In the genomic region with DNA sequence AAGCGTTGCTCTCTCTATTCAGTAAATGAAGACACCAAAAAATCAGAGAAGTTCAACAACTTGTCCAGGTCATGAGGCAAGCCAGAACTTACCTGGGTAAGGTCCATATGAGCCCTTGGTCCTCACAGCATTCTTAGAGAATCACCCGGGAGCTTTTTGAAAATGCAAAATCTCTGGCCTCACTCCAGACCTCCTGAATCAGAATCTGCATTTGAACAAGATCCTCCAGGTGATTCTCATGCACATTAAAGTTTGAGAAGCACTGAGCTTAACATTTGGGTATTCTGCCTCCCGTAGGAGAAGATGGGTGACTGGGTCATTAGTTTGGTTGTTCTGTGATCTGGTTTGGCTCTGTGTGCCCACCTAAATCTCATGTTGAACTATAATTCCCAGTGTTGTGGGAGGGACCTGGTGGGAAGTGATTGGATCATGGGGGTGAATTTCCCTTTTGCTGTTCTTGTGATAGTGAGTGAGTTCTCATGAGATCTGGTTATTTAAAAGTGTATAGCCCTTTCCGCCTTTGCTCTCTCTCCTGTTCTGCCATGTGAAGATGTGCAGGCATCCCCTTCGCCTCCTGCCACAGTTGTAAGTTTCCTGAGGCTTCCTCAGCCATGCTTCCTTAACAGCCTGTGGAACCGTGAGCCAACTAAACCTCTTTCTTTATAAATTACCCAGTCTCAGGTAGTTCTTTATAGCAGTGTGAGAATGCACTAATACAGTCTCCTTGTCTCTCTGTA, we compare ENCODE assay signal across 27 cellular contexts.
DNase-seq lines count a peak whose midpoint lies in the region; ATAC-seq and TF ChIP-seq lines count a peak whose summit lies in the region.
"Had no signal": no experiment of that assay in that cellular context is flagged by ENCODE, and none has a peak within 500 bp of the region (broad histone marks: within the 10 kb centered on the region; RNA-seq: fewer than 3 reads in every experiment).

No MANE protein-coding gene starts in this region.

- H3K4me1 Mint-ChIP-seq in CD4-positive, CD25-positive, alpha-beta regulatory T cell = peaks cover 0 to 10% (median 6%) of the 10 kb centered on the region in 4 donors
- peaks cover 54% of the 10 kb centered on the region for H3K4me1 Mint-ChIP-seq in brain
- H3K4me1 Mint-ChIP-seq: activated CD4-positive, alpha-beta T cell treated with anti-CD3 and anti-CD28 coated beads, Interleukin-2, amount 10 ng/mL, durations not matched to agents 24 days and 14 days; CD14-positive monocyte; central memory CD8-positive, alpha-beta T cell; stimulated activated naive CD8-positive, alpha-beta T cell treated with anti-CD3 and anti-CD28 coated beads, Interleukin-15, amount 100 ng/mL, for 72 hours had no signal

- 93 to 95% methylated on average over 6 of the region's 6 CpGs for WGBS in sigmoid colon, 2 donors
- no CpG with 5 or more reads among the region's 6 CpGs for WGBS in neuronal stem cell (ENCODE audit: extremely low coverage in 2 of 2, insufficient read length in 2 of 2, insufficient replicate concordance in 1 of 2), 2 donors
- WGBS in right lobe of liver (ENCODE audit: insufficient coverage, low coverage, low lambda C conversion rate, missing lambda C conversion rate) = 88% methylated on average over 6 of the region's 6 CpGs

- no peak for DNase-seq in CD4-positive, CD25-positive, alpha-beta regulatory T cell
- DNase-seq in sigmoid colon (no peak), neuronal stem cell (ENCODE audit: low spot score) (no peak), foreskin fibroblast (no peak), right lobe of liver (no peak)
- DNase-seq: activated CD4-positive, alpha-beta T cell treated with anti-CD3 and anti-CD28 coated beads, Interleukin-2, amount 10 ng/mL, durations not matched to agents 24 days and 14 days; activated gamma-delta T cell treated with Interleukin-2 at 50 U/mL for 16 hours; activated T-cell treated with anti-CD3 and anti-CD28 coated beads, Interleukin-2, amount 50 U/mL, for 4 hours; dermis blood vessel endothelial cell; HFFc6; NCI-H1694 treated with DMSO at 0.1 percent for 48 hours; NCI-H2171; NCI-H524; psoas muscle; SHP77; stimulated activated naive CD8-positive, alpha-beta T cell treated with anti-CD3 and anti-CD28 coated beads, Interleukin-15, amount 100 ng/mL, for 72 hours; T-helper 9 cell; upper lobe of left lung; WERI-Rb-1 had no signal

- no peak overlapping the region for H2BK15ac ChIP-seq in neuronal stem cell (ENCODE audit: low read length)

- H3K9me3 ChIP-seq in CD4-positive, CD25-positive, alpha-beta regulatory T cell (ENCODE audit: control insufficient read depth in 2 of 2, low read length in 2 of 2) = no peaks in the 10 kb centered on the region
- no peaks in the 10 kb centered on the region for H3K9me3 ChIP-seq in iPS-18a (ENCODE audit: control insufficient read depth, low read depth, low read length)
- no peaks in the 10 kb centered on the region for H3K9me3 ChIP-seq in sigmoid colon
- H3K9me3 ChIP-seq in neuronal stem cell (replicated peaks in 1 of 2; ENCODE audit: control insufficient read depth in 2 of 2, insufficient read depth in 1 of 2, low read depth in 1 of 2, low read length in 2 of 2) = no peaks in the 10 kb centered on the region
- H3K9me3 ChIP-seq in right lobe of liver = no peaks in the 10 kb centered on the region
- H3K9me3 ChIP-seq: psoas muscle, upper lobe of left lung had no signal

- no peak overlapping the region for H2BK5ac ChIP-seq in neuronal stem cell (ENCODE audit: low read length)

- no peak overlapping the region for H3K4ac ChIP-seq in neuronal stem cell (ENCODE audit: low read length)

- H3K23ac ChIP-seq in neuronal stem cell (ENCODE audit: low read depth, low read length, poor library complexity) = no peak overlapping the region

- no peak overlapping the region for H3K4me3 Mint-ChIP-seq in CD4-positive, CD25-positive, alpha-beta regulatory T cell
- no peak overlapping the region for H3K4me3 Mint-ChIP-seq in brain
- H3K4me3 Mint-ChIP-seq: activated CD4-positive, alpha-beta T cell treated with anti-CD3 and anti-CD28 coated beads, Interleukin-2, amount 10 ng/mL, durations not matched to agents 24 days and 14 days; activated T-cell treated with anti-CD3 and anti-CD28 coated beads, Interleukin-2, amount 50 U/mL, for 4 hours; CD14-positive monocyte; central memory CD8-positive, alpha-beta T cell; HFFc6; stimulated activated naive CD8-positive, alpha-beta T cell treated with anti-CD3 and anti-CD28 coated beads, Interleukin-15, amount 100 ng/mL, for 72 hours had no signal

- no peak overlapping the region for H2AK5ac ChIP-seq in neuronal stem cell (ENCODE audit: low read depth, low read length)

- H3K27ac Mint-ChIP-seq in CD4-positive, CD25-positive, alpha-beta regulatory T cell = peak overlapping the region in 2 of 3 donors; percentile 2 to 27
- H3K27ac Mint-ChIP-seq in brain = peak overlapping the region in 3 of 5 experiments; percentile 58 to 82 (median 73)
- H3K27ac Mint-ChIP-seq: activated CD4-positive, alpha-beta T cell treated with anti-CD3 and anti-CD28 coated beads, Interleukin-2, amount 10 ng/mL, durations not matched to agents 24 days and 14 days; HFFc6; stimulated activated naive CD8-positive, alpha-beta T cell treated with anti-CD3 and anti-CD28 coated beads, Interleukin-15, amount 100 ng/mL, for 72 hours had no signal

- H3K9ac ChIP-seq in iPS-18a (ENCODE audit: low read length) = no peak overlapping the region
- H3K9ac ChIP-seq in neuronal stem cell (ENCODE audit: low read depth, low read length, poor library complexity) = no peak overlapping the region

- no peaks in the 10 kb centered on the region for H3K27me3 ChIP-seq in CD4-positive, CD25-positive, alpha-beta regulatory T cell (ENCODE audit: control insufficient read depth, insufficient read depth, low read length)
- no peaks in the 10 kb centered on the region for H3K27me3 ChIP-seq in iPS-18a (ENCODE audit: control insufficient read depth, insufficient read depth, low read length)
- no peaks in the 10 kb centered on the region for H3K27me3 ChIP-seq in sigmoid colon
- H3K27me3 ChIP-seq in neuronal stem cell (ENCODE audit: control insufficient read depth in 3 of 3, insufficient read depth in 3 of 3, low read depth in 1 of 3, low read length in 3 of 3) = no peaks in the 10 kb centered on the region
- no peaks in the 10 kb centered on the region for H3K27me3 ChIP-seq in right lobe of liver
- H3K27me3 ChIP-seq: upper lobe of left lung had no signal

- no peak overlapping the region for H4K91ac ChIP-seq in neuronal stem cell (ENCODE audit: low read depth, low read length, poor library complexity)

- no peak overlapping the region for H2BK12ac ChIP-seq in neuronal stem cell (ENCODE audit: low read length)

- no peak overlapping the region for H3K18ac ChIP-seq in neuronal stem cell (ENCODE audit: low read length)

- no peaks in the 10 kb centered on the region for H3K79me1 ChIP-seq in neuronal stem cell (ENCODE audit: low read depth, low read length)

- ATAC-seq in CD4-positive, CD25-positive, alpha-beta regulatory T cell (ENCODE audit: low read depth in 2 of 2) = no peak
- ATAC-seq in right lobe of liver (no peak), HG03442 (IDR thresholded peaks at IDR 0.05; ENCODE audit: unreplicated experiment) (no peak)
- ATAC-seq: activated T-cell treated with anti-CD3 and anti-CD28 coated beads, Interleukin-2, amount 50 U/mL, for 4 hours; Panc1; psoas muscle; stimulated activated naive CD8-positive, alpha-beta T cell treated with anti-CD3 and anti-CD28 coated beads, Interleukin-15, amount 100 ng/mL, for 72 hours had no signal

- peaks cover 4% of the 10 kb centered on the region for H3K36me3 Mint-ChIP-seq in CD4-positive, CD25-positive, alpha-beta regulatory T cell
- H3K36me3 Mint-ChIP-seq in brain = no peaks in the 10 kb centered on the region
- H3K36me3 Mint-ChIP-seq: CD14-positive monocyte had no signal

- H3K14ac ChIP-seq in neuronal stem cell (ENCODE audit: low read length) = no peak overlapping the region

- TF ChIP-seq CTCF in brain (conservative IDR thresholded peaks at IDR 0.05) = no peak
- TF ChIP-seq CTCF in sigmoid colon (IDR thresholded peaks at IDR 0.05) = no peak
- no peak for TF ChIP-seq CTCF in foreskin fibroblast (IDR thresholded peaks at IDR 0.05; ENCODE audit: low read depth, low read length)
- TF ChIP-seq CTCF in right lobe of liver (IDR thresholded peaks at IDR 0.05) = no peak

- H3K9me3 Mint-ChIP-seq in CD4-positive, CD25-positive, alpha-beta regulatory T cell = no peaks in the 10 kb centered on the region
- H3K9me3 Mint-ChIP-seq in brain = no peaks in the 10 kb centered on the region
- H3K9me3 Mint-ChIP-seq: activated CD4-positive, alpha-beta T cell treated with anti-CD3 and anti-CD28 coated beads, Interleukin-2, amount 10 ng/mL, durations not matched to agents 24 days and 14 days; activated T-cell treated with anti-CD3 and anti-CD28 coated beads, Interleukin-2, amount 50 U/mL, for 4 hours; central memory CD8-positive, alpha-beta T cell; HFFc6; stimulated activated naive CD8-positive, alpha-beta T cell treated with anti-CD3 and anti-CD28 coated beads, Interleukin-15, amount 100 ng/mL, for 72 hours had no signal

- no peak overlapping the region for H3K4me3 ChIP-seq in CD4-positive, CD25-positive, alpha-beta regulatory T cell (ENCODE audit: low read depth, low read length)
- H3K4me3 ChIP-seq in iPS-18a (ENCODE audit: low read length) = peak overlapping the region; percentile 4
- no peak overlapping the region for H3K4me3 ChIP-seq in sigmoid colon
- no peak overlapping the region for H3K4me3 ChIP-seq in neuronal stem cell (ENCODE audit: low read length in 2 of 2)
- no peak overlapping the region for H3K4me3 ChIP-seq in foreskin fibroblast (ENCODE audit: low read depth in 1 of 2, low read length in 2 of 2)
- H3K4me3 ChIP-seq in right lobe of liver = no peak overlapping the region
- H3K4me3 ChIP-seq: psoas muscle, upper lobe of left lung had no signal

- H3K4me2 ChIP-seq in neuronal stem cell (ENCODE audit: insufficient read depth, low read length, poor library complexity, severe bottlenecking) = no peak overlapping the region

- H2BK120ac ChIP-seq in neuronal stem cell (ENCODE audit: low read depth, low read length) = no peak overlapping the region

- no peak overlapping the region for H3K27ac ChIP-seq in CD4-positive, CD25-positive, alpha-beta regulatory T cell (ENCODE audit: insufficient read depth, low read length, poor library complexity, severe bottlenecking)
- H3K27ac ChIP-seq in iPS-18a (ENCODE audit: low read length) = no peak overlapping the region
- peak overlapping the region; percentile 55 to 90 (median 85) for H3K27ac ChIP-seq in sigmoid colon
- H3K27ac ChIP-seq in neuronal stem cell (replicated peaks; ENCODE audit: low read length) = no peak overlapping the region
- H3K27ac ChIP-seq in right lobe of liver = no peak overlapping the region
- H3K27ac ChIP-seq: 22Rv1, HL-60, psoas muscle, upper lobe of left lung, WERI-Rb-1 had no signal

- H4K8ac ChIP-seq in neuronal stem cell (ENCODE audit: low read depth, low read length) = no peak overlapping the region

- TF ChIP-seq EP300 in sigmoid colon (IDR thresholded peaks at IDR 0.05) = no peak

- intact Hi-C loops in sigmoid colon (cut with DNase I) = no loop called here
- intact Hi-C loops in right lobe of liver (cut with DNase I) = no loop called here

- no peak overlapping the region for H2AFZ ChIP-seq in neuronal stem cell (ENCODE audit: low read length)

- no peaks in the 10 kb centered on the region for H3K36me3 ChIP-seq in CD4-positive, CD25-positive, alpha-beta regulatory T cell (ENCODE audit: control insufficient read depth, insufficient read depth, low read length)
- H3K36me3 ChIP-seq in iPS-18a (ENCODE audit: control insufficient read depth, low read depth, low read length) = no peaks in the 10 kb centered on the region
- no peaks in the 10 kb centered on the region for H3K36me3 ChIP-seq in sigmoid colon
- no peaks in the 10 kb centered on the region for H3K36me3 ChIP-seq in neuronal stem cell (replicated peaks in 1 of 2; ENCODE audit: control insufficient read depth in 2 of 2, insufficient read depth in 2 of 2, low read length in 2 of 2)
- no peaks in the 10 kb centered on the region for H3K36me3 ChIP-seq in right lobe of liver
- H3K36me3 ChIP-seq: upper lobe of left lung, WERI-Rb-1 had no signal

- TF ChIP-seq POLR2A in sigmoid colon (IDR thresholded peaks at IDR 0.05) = no peak
- no peak for TF ChIP-seq POLR2A in right lobe of liver (IDR thresholded peaks at IDR 0.05)

- no peaks in the 10 kb centered on the region for H3K4me1 ChIP-seq in CD4-positive, CD25-positive, alpha-beta regulatory T cell (ENCODE audit: control insufficient read depth, insufficient read depth, low read length, poor library complexity, severe bottlenecking)
- peaks cover 56% of the 10 kb centered on the region for H3K4me1 ChIP-seq in iPS-18a (ENCODE audit: control insufficient read depth, low read depth, low read length)
- H3K4me1 ChIP-seq in sigmoid colon = peaks cover 0 to 89% (median 58%) of the 10 kb centered on the region in 4 donors
- H3K4me1 ChIP-seq in neuronal stem cell (ENCODE audit: control insufficient read depth in 2 of 2, insufficient read depth in 1 of 2, low read depth in 1 of 2, low read length in 2 of 2) = peaks cover 8 to 29% of the 10 kb centered on the region in 2 donors
- H3K4me1 ChIP-seq in right lobe of liver = no peaks in the 10 kb centered on the region

- H3K27me3 Mint-ChIP-seq in CD4-positive, CD25-positive, alpha-beta regulatory T cell = no peaks in the 10 kb centered on the region
- peaks cover 3% of the 10 kb centered on the region for H3K27me3 Mint-ChIP-seq in brain
- H3K27me3 Mint-ChIP-seq: central memory CD8-positive, alpha-beta T cell; stimulated activated naive CD8-positive, alpha-beta T cell treated with anti-CD3 and anti-CD28 coated beads, Interleukin-15, amount 100 ng/mL, for 72 hours had no signal

Comparison
In these comparisons a context has a peak if more than half of its experiments do, and no peak if none do; other contexts are left out.
1. H3K27ac ChIP-seq: peak in sigmoid colon (4 of 4); none in CD4-positive, CD25-positive, alpha-beta regulatory T cell (single experiment), iPS-18a (single experiment), neuronal stem cell (single experiment) and right lobe of liver (0 of 3).